14 cellular contexts compared by ENCODE assay signal in the genomic region with DNA sequence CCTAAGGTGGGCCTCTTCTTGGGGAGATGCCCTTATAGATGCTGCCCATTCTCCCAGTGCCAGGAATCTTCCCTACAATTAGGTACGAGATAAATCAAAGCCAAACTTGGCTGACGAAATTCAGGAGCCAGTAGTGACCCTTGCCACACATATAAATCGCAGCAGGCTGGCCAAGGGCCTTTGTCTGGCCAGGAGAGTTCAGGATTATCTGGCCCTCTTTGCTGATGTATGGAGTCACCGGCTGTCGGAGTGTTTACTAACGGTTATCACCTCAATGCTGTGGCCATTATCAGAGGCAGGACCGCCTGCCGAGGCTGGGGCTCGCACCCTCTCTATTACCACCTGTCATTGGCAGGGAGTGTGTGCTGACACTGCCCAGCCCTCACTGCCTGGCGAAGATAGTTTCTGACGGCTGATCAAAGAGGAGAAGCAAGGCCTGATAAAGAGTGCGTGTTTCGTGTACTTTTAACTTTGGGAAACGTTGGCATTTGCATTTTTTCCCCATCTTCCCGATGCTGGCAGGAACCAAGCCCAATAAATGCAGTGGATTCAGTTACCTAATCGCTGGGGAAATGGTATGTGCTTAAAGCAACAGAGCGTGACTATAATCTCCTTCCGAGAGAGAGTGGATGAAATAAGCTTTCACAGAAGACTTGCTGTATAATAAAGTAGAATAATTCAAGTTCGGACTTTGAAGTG. TPM values are rescaled to one million over a fixed set of nuclear protein-coding genes. Genes with fewer than 3 reads are reported as not detected.
DNase-seq lines count a peak whose midpoint lies in the region; ATAC-seq and TF ChIP-seq lines count a peak whose summit lies in the region.
"Had no signal": no experiment of that assay in that cellular context is flagged by ENCODE, and none has a peak within 500 bp of the region (broad histone marks: within the 10 kb centered on the region; RNA-seq: fewer than 3 reads in every experiment).

No MANE protein-coding gene starts in this region.

- H3K4me3 ChIP-seq in SJCRH30 (0 out of 2 replicates have a peak overlapping the region, but pooled peaks have one; percentile 9), right atrium auricular region (no peak overlapping the region), subcutaneous abdominal adipose tissue (ENCODE audit: low read depth in 1 of 5, low read length in 5 of 5) (no peak overlapping the region)
- H3K4me3 ChIP-seq: BLaER1 treated with 17β-estradiol and CSF1 and Interleukin-3, amounts not matched to agents 10 nM and 100 nM; HAP-1; K562 had no signal

- no peaks in the 10 kb centered on the region for H3K9me3 ChIP-seq in SJCRH30 (replicated peaks)
- no peaks in the 10 kb centered on the region for H3K9me3 ChIP-seq in right atrium auricular region
- H3K9me3 ChIP-seq in subcutaneous abdominal adipose tissue (ENCODE audit: control insufficient read depth in 5 of 5, low read length in 5 of 5), result no peaks in the 10 kb centered on the region
- H3K9me3 ChIP-seq: BLaER1 treated with 17β-estradiol and CSF1 and Interleukin-3, amounts not matched to agents 10 nM and 100 nM; HAP-1 had no signal

- H3K27ac ChIP-seq in SJCRH30 (no peak overlapping the region), right atrium auricular region (peak overlapping the region; percentile 18 to 75), subcutaneous abdominal adipose tissue (ENCODE audit: low read depth, low read length) (peak overlapping the region; percentile 42)
- H3K27ac ChIP-seq: BLaER1 treated with 17β-estradiol and CSF1 and Interleukin-3, amounts not matched to agents 10 nM and 100 nM had no signal

- H3K27me3 ChIP-seq in SJCRH30 (no peaks in the 10 kb centered on the region), right atrium auricular region (no peaks in the 10 kb centered on the region), subcutaneous abdominal adipose tissue (ENCODE audit: control insufficient read depth in 5 of 5, insufficient read depth in 4 of 5, low read length in 5 of 5) (no peaks in the 10 kb centered on the region)
- H3K27me3 ChIP-seq: BLaER1 treated with 17β-estradiol and CSF1 and Interleukin-3, amounts not matched to agents 10 nM and 100 nM had no signal

- H3K4me1 ChIP-seq in SJCRH30, result no peaks in the 10 kb centered on the region
- H3K4me1 ChIP-seq in right atrium auricular region, result peaks cover 0 to 12% of the 10 kb centered on the region in 2 donors
- H3K4me1 ChIP-seq in subcutaneous abdominal adipose tissue (ENCODE audit: control insufficient read depth in 5 of 5, insufficient read depth in 5 of 5, low read length in 5 of 5), result peaks cover 5 to 59% (median 44%) of the 10 kb centered on the region in 5 donors
- H3K4me1 ChIP-seq: HAP-1 had no signal

- no peaks in the 10 kb centered on the region for H3K36me3 ChIP-seq in SJCRH30
- no peaks in the 10 kb centered on the region for H3K36me3 ChIP-seq in right atrium auricular region
- H3K36me3 ChIP-seq in subcutaneous abdominal adipose tissue (ENCODE audit: control insufficient read depth in 5 of 5, insufficient read depth in 5 of 5, low read length in 5 of 5), result peaks cover 0 to 4% (median 0%) of the 10 kb centered on the region in 5 donors
- H3K36me3 ChIP-seq: BLaER1 treated with 17β-estradiol and CSF1 and Interleukin-3, amounts not matched to agents 10 nM and 100 nM; HAP-1 had no signal

- TF ChIP-seq CTCF in right atrium auricular region (IDR thresholded peaks at IDR 0.05), result no peak

- DNase-seq in NCI-H1930 (lab: John Stamatoyannopoulos, UW), result peak; percentile 18 to 44
- peak; percentile 34 to 44 for DNase-seq in SJCRH30
- DNase-seq in right atrium auricular region (ENCODE audit: low spot score), result no peak
- no peak for DNase-seq in kidney glomerular epithelial cell (lab: John Stamatoyannopoulos, UW)
- no peak for DNase-seq in HT-29 (ENCODE audit: low spot score)
- DNase-seq: activated T-cell treated with anti-CD3 and anti-CD28 coated beads, Interleukin-2, amount 50 U/mL, for 72 hours; DMS 273 treated with DMSO at 0.1 percent for 48 hours; NCI-H1694 had no signal

- H3K9ac ChIP-seq in subcutaneous abdominal adipose tissue (ENCODE audit: low read length in 5 of 5), result no peak overlapping the region
- H3K9ac ChIP-seq: BLaER1 treated with 17β-estradiol and CSF1 and Interleukin-3, amounts not matched to agents 10 nM and 100 nM had no signal

- no peak for ATAC-seq in HG02759 (IDR thresholded peaks at IDR 0.05; ENCODE audit: unreplicated experiment)
- ATAC-seq: activated T-cell treated with anti-CD3 and anti-CD28 coated beads, Interleukin-2, amount 50 U/mL, for 72 hours; K562 had no signal

RNA-seq across cellular contexts. Expression of a gene that starts 32.8 kb away (rescaled TPM):
- 42.3 and 42.7 TPM in 2 replicates for total RNA-seq in SJCRH30 (2014; rRNA removed; shearing (Covaris generic))
- total RNA-seq in right atrium auricular region, result 1 to 10 TPM; 4.3 to 6.9 TPM
- total RNA-seq in HT-29 (2014; rRNA removed; shearing (Covaris generic)), result 0.08 TPM in 1 of 2 replicates, not detected in the other
- total RNA-seq: endothelial cell of umbilical vein had no signal

Comparison
In these comparisons a context has a peak if more than half of its experiments do, and no peak if none do; other contexts are left out.
1. DNase-seq: peak in NCI-H1930 (2 of 2) and SJCRH30 (2 of 2); none in right atrium auricular region (single experiment), kidney glomerular epithelial cell (single experiment) and HT-29 (single experiment).